ENCODE assay signal across 9 cellular contexts in genomic region chr5:132497488-132497997, GRCh38. TPM values are rescaled to one million over a fixed set of nuclear protein-coding genes. Genes with fewer than 3 reads are reported as not detected.
A peak's percentile ranks its signal among the peaks of the same experiment; 100 is the strongest.
DNase-seq lines count a peak whose midpoint lies in the region; ATAC-seq, FAIRE-seq and TF ChIP-seq lines count a peak whose summit lies in the region.
"Had no signal": no experiment of that assay in that cellular context is flagged by ENCODE, and none has a peak within 500 bp of the region (broad histone marks: within the 10 kb centered on the region; RNA-seq: fewer than 3 reads in every experiment).

No MANE protein-coding gene starts in this region.

- H3K9me1 ChIP-seq in K562 (ENCODE audit: control insufficient read depth, insufficient read depth, low read length), result no peaks in the 10 kb centered on the region

- ATAC-seq in K562 (no peak), HG03045 (IDR thresholded peaks at IDR 0.05; ENCODE audit: unreplicated experiment) (no peak), HG03095 (IDR thresholded peaks at IDR 0.05; ENCODE audit: unreplicated experiment) (no peak)

- no peaks in the 10 kb centered on the region for H3K27me3 ChIP-seq in CD4-positive, alpha-beta memory T cell (ENCODE audit: insufficient read depth, low read length)
- H3K27me3 ChIP-seq in K562 (ENCODE audit: control insufficient read depth in 2 of 2, insufficient read depth in 2 of 2, low read length in 2 of 2) (no peaks in the 10 kb centered on the region), smooth muscle cell (ENCODE audit: low read depth) (no peaks in the 10 kb centered on the region)

- TF ChIP-seq CTCF in K562 (IDR thresholded peaks at IDR 0.05 in 2 of 3, conservative IDR thresholded peaks at IDR 0.05 in 1 of 3; ENCODE audit: insufficient read depth in 2 of 3, low read depth in 1 of 3, low read length in 3 of 3) (no peak), smooth muscle cell (IDR thresholded peaks at IDR 0.05; ENCODE audit: borderline replicate concordance, insufficient read depth, poor library complexity, severe bottlenecking) (no peak)

- H3K9me3 Mint-ChIP-seq in CD4-positive, alpha-beta memory T cell, result no peaks in the 10 kb centered on the region

- peak overlapping the region; percentile 92 to 99 (median 96) for H3K4me3 Mint-ChIP-seq in CD4-positive, alpha-beta memory T cell

- FAIRE-seq in K562 (lab: Jason Lieb, UNC), result no peak

- no peaks in the 10 kb centered on the region for H3K27me3 Mint-ChIP-seq in CD4-positive, alpha-beta memory T cell

- in situ Hi-C loops in K562 (cut with MboI), result loop anchor here (5.0 to 10.0 kb wide), 3 partner anchors 113 to 430 kb away; no protein-coding TSS in a partner anchor

- H3K36me3 Mint-ChIP-seq in CD4-positive, alpha-beta memory T cell, result peaks cover 0 to 4% of the 10 kb centered on the region in 2 donors

- no peaks in the 10 kb centered on the region for H3K79me2 ChIP-seq in K562 (ENCODE audit: control insufficient read depth, insufficient read depth, low read length)
- no peaks in the 10 kb centered on the region for H3K79me2 ChIP-seq in smooth muscle cell (ENCODE audit: low read depth)

- CTCF ChIA-PET in CD4-positive, alpha-beta memory T cell (lab: Charles Lee; ENCODE audit: partially characterized antibody), result interaction anchor here (1.2 to 13.3 kb wide), 12 partner anchors 9 to 240 kb away, joined by 3 to 543 read pairs (median 22); partner anchors contain the start of genes IRF1 and KIF3A
- CTCF ChIA-PET in K562 (lab: Yijun Ruan, JAX; ENCODE audit: low intra/inter-chr PET ratio), result interaction anchor here (0.6 to 2.1 kb wide), 3 partner anchors 84 to 113 kb away, joined by 4 to 6 read pairs (median 5); no protein-coding TSS in a partner anchor

- 27% methylated on average over 6 of the region's 6 CpGs for WGBS in K562 (ENCODE audit: insufficient coverage, low coverage, missing lambda C conversion rate)
- WGBS in smooth muscle cell (ENCODE audit: low lambda C conversion rate), result 36% methylated on average over 6 of the region's 6 CpGs

- no peak for TF ChIP-seq POLR2A in K562 (conservative IDR thresholded peaks at IDR 0.05)

- no peak for TF ChIP-seq EP300 in K562 (IDR thresholded peaks at IDR 0.05; ENCODE audit: low read length)

- no peaks in the 10 kb centered on the region for H3K9me3 ChIP-seq in CD4-positive, alpha-beta memory T cell (ENCODE audit: control insufficient read depth in 1 of 2, low read length in 2 of 2)
- no peaks in the 10 kb centered on the region for H3K9me3 ChIP-seq in K562 (replicated peaks; ENCODE audit: control insufficient read depth, insufficient read depth, low read depth, low read length)
- H3K9me3 ChIP-seq in smooth muscle cell (replicated peaks; ENCODE audit: low read depth), result no peaks in the 10 kb centered on the region

- H3K4me3 ChIP-seq in CD4-positive, alpha-beta memory T cell (ENCODE audit: low read length in 2 of 2), result peak overlapping the region; percentile 59 to 61
- peak overlapping the region; percentile 90 for H3K4me3 ChIP-seq in Jurkat, Clone E6-1 (ENCODE audit: low read length)
- H3K4me3 ChIP-seq in K562 (peak overlapping the region; percentile 72; the same call in 1 of the 2 replicates), smooth muscle cell (peak overlapping the region; percentile 54)

- H3K36me3 ChIP-seq in CD4-positive, alpha-beta memory T cell (ENCODE audit: insufficient read depth, low read length), result no peaks in the 10 kb centered on the region
- no peaks in the 10 kb centered on the region for H3K36me3 ChIP-seq in K562 (ENCODE audit: control insufficient read depth, insufficient read depth, low read length)
- no peaks in the 10 kb centered on the region for H3K36me3 ChIP-seq in smooth muscle cell (ENCODE audit: low read depth)

- H3K4me2 ChIP-seq in K562 (ENCODE audit: insufficient read depth, low read length), result peak overlapping the region; percentile 90
- H3K4me2 ChIP-seq in smooth muscle cell, result peak overlapping the region; percentile 83

- peaks cover 37 to 83% (median 62%) of the 10 kb centered on the region in 4 donors for H3K4me1 Mint-ChIP-seq in CD4-positive, alpha-beta memory T cell

- peak overlapping the region; percentile 99 for H3K27ac ChIP-seq in CD4-positive, alpha-beta memory T cell (ENCODE audit: low read depth, low read length)
- peak overlapping the region; percentile 87 for H3K27ac ChIP-seq in K562 (ENCODE audit: extremely low read depth, low read depth, low read length)
- H3K27ac ChIP-seq in smooth muscle cell (ENCODE audit: low read depth), result peak overlapping the region; percentile 78
- H3K27ac ChIP-seq: SK-N-MC had no signal

- peak in 1 of 5 donors; percentile 44 for DNase-seq in CD4-positive, alpha-beta memory T cell
- DNase-seq in Jurkat, Clone E6-1 (ENCODE audit: low read depth, low spot score), result no peak
- DNase-seq in K562 (ENCODE audit: extremely low read depth in 1 of 4, low spot score in 3 of 4) (peak in 1 of 4 experiments; percentile 27), iPS-NIHi11 (ENCODE audit: low spot score) (peak; percentile 69), smooth muscle cell (lab: John Stamatoyannopoulos, UW; ENCODE audit: unreplicated experiment) (peak; percentile 41), DMS153 treated with DMSO at 0.1 percent for 48 hours (lab: John Stamatoyannopoulos, UW; ENCODE audit: unreplicated experiment) (no peak)

- POLR2A ChIA-PET in CD4-positive, alpha-beta memory T cell (lab: Charles Lee; ENCODE audit: partially characterized antibody), result interaction anchor here (0.8 to 35.0 kb wide), 13 partner anchors 8 to 128 kb away, joined by 3 to 1580 read pairs (median 58); partner anchors contain the start of genes IRF1 and SLC22A5
- POLR2A ChIA-PET in K562 (lab: Yijun Ruan, JAX), result interaction anchor here (0.5 to 2.7 kb wide), 10 partner anchors 9 to 1332 kb away, joined by 3 to 17 read pairs (median 4); partner anchors contain the start of gene HINT1

- H2AFZ ChIP-seq in K562 (ENCODE audit: low read depth, low read length) (peak overlapping the region; percentile 76), smooth muscle cell (ENCODE audit: low read depth) (no peak overlapping the region)

- peak overlapping the region; percentile 94 to 99 (median 97) for H3K27ac Mint-ChIP-seq in CD4-positive, alpha-beta memory T cell

- H3F3A ChIP-seq in smooth muscle cell (ENCODE audit: low read depth), result peaks cover 22% of the 10 kb centered on the region

- H4K20me1 ChIP-seq in K562 (replicated peaks; ENCODE audit: control insufficient read depth, insufficient read depth, low read length) (no peaks in the 10 kb centered on the region), smooth muscle cell (ENCODE audit: low read depth) (no peaks in the 10 kb centered on the region)

- H3K4me1 ChIP-seq in CD4-positive, alpha-beta memory T cell (ENCODE audit: insufficient read depth, low read length), result peaks cover 76% of the 10 kb centered on the region
- peaks cover 39 to 56% of the 10 kb centered on the region in 2 experiments for H3K4me1 ChIP-seq in K562 (replicated peaks in 1 of 2; ENCODE audit: control insufficient read depth in 2 of 2, insufficient read depth in 2 of 2, low read length in 2 of 2)
- peaks cover 7% of the 10 kb centered on the region for H3K4me1 ChIP-seq in smooth muscle cell (ENCODE audit: low read depth)

- BruUV-seq in K562 (replicated peaks; lab: Mats Ljungman, UMichigan), result TSS peak; percentile 83

- intact Hi-C loops in CD4-positive, alpha-beta memory T cell (cut with micrococcal nuclease), result no loop called here
- intact Hi-C loops in K562 (cut with micrococcal nuclease), result loop anchor here (1.0 to 2.0 kb wide), 2 partner anchors 78 to 427 kb away; no protein-coding TSS in a partner anchor

- TF ChIP-seq RAD21 in K562 (CRISPR knock-in tag; conservative IDR thresholded peaks at IDR 0.05 in 1 of 2, IDR thresholded peaks at IDR 0.05 in 1 of 2), result no peak

- H3K9ac ChIP-seq in K562 (ENCODE audit: insufficient read depth in 1 of 2, low read depth in 2 of 2, low read length in 2 of 2), result peak overlapping the region; percentile 51 to 88; a peak in 3 of 4 replicates
- H3K9ac ChIP-seq in smooth muscle cell (ENCODE audit: low read depth), result peak overlapping the region; percentile 59

RNA-seq across cellular contexts. Expression of gene IRF1, which starts 7.0 kb away (rescaled TPM):
- total RNA-seq in CD4-positive, alpha-beta memory T cell, result 100 to 1,000 TPM; 192 to 202 TPM
- 100 to 1,000 TPM; 192 to 237 TPM for polyA plus RNA-seq in CD4-positive, alpha-beta memory T cell
- 67.5 TPM for polyA plus RNA-seq in Jurkat, Clone E6-1 (2012; ENCODE audit: insufficient read depth, insufficient read length)
- total RNA-seq in K562 (2011; cell fraction: chromatin; rRNA removed; ENCODE audit: low replicate concordance), result 28.2 and 57.3 TPM in 2 replicates
- total RNA-seq in K562 (2011; cell fraction: nucleolus; rRNA removed), result 33.9 and 37.9 TPM in 2 replicates
- total RNA-seq in K562 (2011; cell fraction: nucleoplasm; rRNA removed), result 29.7 and 35.8 TPM in 2 replicates
- 3.0 and 4.4 TPM in 2 replicates for total RNA-seq in K562 (2014; rRNA removed)
- total RNA-seq in K562 (2014; rRNA removed; fragmentation: Illumina TruSeq; extraction: Trizol), result 4.4 and 6.1 TPM in 2 replicates
- total RNA-seq in K562 (2015; rRNA removed; fragmentation: Illumina TruSeq; extraction: Trizol), result 7.4 and 8.2 TPM in 2 replicates
- total RNA-seq in K562 (2021), result 10.6 and 12.3 TPM in 2 replicates
- 4.9 and 5.4 TPM in 2 replicates for polyA plus RNA-seq in K562 (2011; rRNA removed)
- 3.6 and 5.0 TPM in 2 replicates for polyA plus RNA-seq in K562 (2011; cell fraction: cytosol; rRNA removed)
- polyA plus RNA-seq in K562 (2011; cell fraction: nucleus; rRNA removed), result 12.7 and 17.0 TPM in 2 replicates
- polyA plus RNA-seq in K562 (2012), result 7.0 and 22.7 TPM in 2 replicates
- 5.3 and 7.3 TPM in 2 replicates for polyA plus RNA-seq in K562 (2014; fragmentation: Illumina TruSeq; extraction: Trizol)
- polyA plus RNA-seq in K562 (2014; fragmentation: Nextera tagmentation; extraction: Ambion mirVana), result 1 to 10 TPM; 1.1 to 1.3 TPM
- 5.9 and 6.0 TPM in 2 replicates for polyA plus RNA-seq in K562 (2014; rRNA removed)
- 14.3 and 15.6 TPM in 2 replicates for polyA minus RNA-seq in K562 (2011; rRNA and poly(A)+ RNA removed)
- polyA minus RNA-seq in K562 (2011; cell fraction: cytosol; rRNA and poly(A)+ RNA removed), result 4.2 and 9.4 TPM in 2 replicates
- polyA minus RNA-seq in K562 (2011; cell fraction: nucleus; rRNA and poly(A)+ RNA removed), result 19.7 and 23.8 TPM in 2 replicates
- 15.7 and 18.0 TPM in 2 replicates for total RNA-seq in smooth muscle cell
- 19.1 and 25.5 TPM in 2 replicates for polyA plus RNA-seq in smooth muscle cell

RNA-seq across cellular contexts. Expression of gene IL5, which starts 45.8 kb away (rescaled TPM):
- not detected for total RNA-seq in CD4-positive, alpha-beta memory T cell
- polyA plus RNA-seq in CD4-positive, alpha-beta memory T cell, result not detected
- polyA plus RNA-seq in Jurkat, Clone E6-1 (2012; ENCODE audit: insufficient read depth, insufficient read length), result not detected
- not detected in 2 replicates for total RNA-seq in K562 (2011; cell fraction: chromatin; rRNA removed; ENCODE audit: low replicate concordance)
- total RNA-seq in K562 (2011; cell fraction: nucleolus; rRNA removed), result not detected in 2 replicates
- total RNA-seq in K562 (2011; cell fraction: nucleoplasm; rRNA removed), result not detected in 2 replicates
- total RNA-seq in K562 (2014; rRNA removed) (not detected in 2 replicates), K562 (2014; rRNA removed; fragmentation: Illumina TruSeq; extraction: Trizol) (not detected in 2 replicates), K562 (2015; rRNA removed; fragmentation: Illumina TruSeq; extraction: Trizol) (not detected in 2 replicates), K562 (2021) (not detected in 2 replicates), smooth muscle cell (not detected in 2 replicates)
- polyA plus RNA-seq in K562 (2011; rRNA removed) (not detected in 2 replicates), K562 (2014; fragmentation: Illumina TruSeq; extraction: Trizol) (not detected in 2 replicates), K562 (2014; fragmentation: Nextera tagmentation; extraction: Ambion mirVana) (not detected), K562 (2014; rRNA removed) (0.15 and 0.44 TPM in 2 replicates), smooth muscle cell (not detected in 2 replicates)
- not detected in 2 replicates for polyA plus RNA-seq in K562 (2011; cell fraction: cytosol; rRNA removed)
- polyA plus RNA-seq in K562 (2011; cell fraction: nucleus; rRNA removed), result not detected in 2 replicates
- polyA plus RNA-seq in K562 (2012), result not detected in 2 replicates
- polyA minus RNA-seq in K562 (2011; rRNA and poly(A)+ RNA removed), result not detected in 2 replicates
- polyA minus RNA-seq in K562 (2011; cell fraction: cytosol; rRNA and poly(A)+ RNA removed), result not detected in 2 replicates
- not detected in 2 replicates for polyA minus RNA-seq in K562 (2011; cell fraction: nucleus; rRNA and poly(A)+ RNA removed)

RNA-seq across cellular contexts. Expression of gene RAD50, which starts 59.2 kb away (rescaled TPM):
- total RNA-seq in CD4-positive, alpha-beta memory T cell, result 10 to 100 TPM; 33.3 to 35.0 TPM
- polyA plus RNA-seq in CD4-positive, alpha-beta memory T cell, result 10 to 100 TPM in 1 of 2 donors, 1 to 10 TPM in 1; 6.9 to 36.2 TPM
- 26.9 TPM for polyA plus RNA-seq in Jurkat, Clone E6-1 (2012; ENCODE audit: insufficient read depth, insufficient read length)
- total RNA-seq in K562 (2011; cell fraction: chromatin; rRNA removed; ENCODE audit: low replicate concordance), result 20.6 and 112 TPM in 2 replicates
- total RNA-seq in K562 (2011; cell fraction: nucleolus; rRNA removed), result 12.8 and 17.9 TPM in 2 replicates
- total RNA-seq in K562 (2011; cell fraction: nucleoplasm; rRNA removed), result 35.8 and 50.8 TPM in 2 replicates
- total RNA-seq in K562 (2014; rRNA removed), result 30.7 and 31.6 TPM in 2 replicates
- 60.5 and 71.2 TPM in 2 replicates for total RNA-seq in K562 (2014; rRNA removed; fragmentation: Illumina TruSeq; extraction: Trizol)
- total RNA-seq in K562 (2015; rRNA removed; fragmentation: Illumina TruSeq; extraction: Trizol), result 66.0 and 74.2 TPM in 2 replicates
- 46.9 and 54.5 TPM in 2 replicates for total RNA-seq in K562 (2021)
- polyA plus RNA-seq in K562 (2011; rRNA removed), result 41.7 and 44.1 TPM in 2 replicates
- polyA plus RNA-seq in K562 (2011; cell fraction: cytosol; rRNA removed), result 6.1 and 17.2 TPM in 2 replicates
- polyA plus RNA-seq in K562 (2011; cell fraction: nucleus; rRNA removed), result 42.9 and 70.5 TPM in 2 replicates
- polyA plus RNA-seq in K562 (2012), result 32.0 and 35.3 TPM in 2 replicates
- polyA plus RNA-seq in K562 (2014; fragmentation: Illumina TruSeq; extraction: Trizol), result 52.4 and 54.4 TPM in 2 replicates
- polyA plus RNA-seq in K562 (2014; fragmentation: Nextera tagmentation; extraction: Ambion mirVana), result 10 to 100 TPM; 15.3 to 18.0 TPM
- polyA plus RNA-seq in K562 (2014; rRNA removed), result 35.6 and 39.5 TPM in 2 replicates
- 128 and 144 TPM in 2 replicates for polyA minus RNA-seq in K562 (2011; rRNA and poly(A)+ RNA removed)
- 29.1 and 30.0 TPM in 2 replicates for polyA minus RNA-seq in K562 (2011; cell fraction: cytosol; rRNA and poly(A)+ RNA removed)
- polyA minus RNA-seq in K562 (2011; cell fraction: nucleus; rRNA and poly(A)+ RNA removed), result 38.4 and 64.6 TPM in 2 replicates
- total RNA-seq in smooth muscle cell, result 26.8 and 28.8 TPM in 2 replicates
- polyA plus RNA-seq in smooth muscle cell, result 19.9 and 26.1 TPM in 2 replicates

Comparison
In these comparisons a context has a peak if more than half of its experiments do, and no peak if none do; other contexts are left out.
1. DNase-seq: peak in iPS-NIHi11 (single experiment) and smooth muscle cell (single experiment); none in Jurkat, Clone E6-1 (single experiment) and DMS153 treated with DMSO at 0.1 percent for 48 hours (single experiment).
2. Peak in every context shown above with its lines, with median percentiles within 50 percentile points of each other: H3K27ac ChIP-seq and H3K4me3 ChIP-seq.